Comparison of ENCODE assay signal across 24 cellular contexts in the genomic region with DNA sequence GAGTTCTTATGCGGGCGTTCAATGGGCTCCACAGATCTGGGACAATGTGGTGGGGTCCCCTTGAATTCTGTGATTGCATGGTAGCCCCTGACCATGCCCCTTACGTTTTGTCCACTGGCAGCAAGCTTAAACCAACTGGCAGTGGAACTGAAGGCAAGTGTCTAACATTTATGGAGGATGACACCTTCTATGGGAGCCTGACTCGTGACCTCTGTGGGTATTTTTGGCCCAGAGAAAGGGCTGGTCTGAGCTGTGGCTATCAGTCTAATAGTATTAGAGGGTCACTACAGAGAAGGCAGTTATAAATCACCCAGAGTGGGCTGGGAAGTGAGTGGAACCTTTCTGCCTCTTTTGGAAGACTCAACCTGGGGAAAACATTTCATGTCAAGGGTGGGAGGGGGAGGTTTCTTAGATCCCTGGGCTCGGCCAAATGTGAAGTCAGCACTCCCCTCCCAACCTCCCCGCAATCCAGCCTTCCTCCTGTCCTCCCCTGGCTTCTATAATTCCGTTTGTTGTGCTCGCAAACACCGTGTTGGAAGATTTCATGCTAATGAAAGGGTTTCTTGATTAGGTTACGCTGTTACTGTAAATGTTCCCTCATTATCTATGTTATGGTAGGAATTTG.
"Had no signal": no experiment of that assay in that cellular context is flagged by ENCODE, and none has a peak within 500 bp of the region (broad histone marks: within the 10 kb centered on the region; RNA-seq: fewer than 3 reads in every experiment).

No MANE protein-coding gene starts in this region.

- H3K36me3 Mint-ChIP-seq: naive thymus-derived CD8-positive, alpha-beta T cell had no signal

- H3K4me2 ChIP-seq: hepatocyte had no signal

- H3K4me1 Mint-ChIP-seq: T-helper 17 cell had no signal

- H3K27ac Mint-ChIP-seq: activated CD4-positive, alpha-beta memory T cell treated with anti-CD3 and anti-CD28 coated beads, Interleukin-2, amount 10 ng/mL, durations not matched to agents 7 days and 5 days; activated CD4-positive, alpha-beta T cell treated with anti-CD3 and anti-CD28 coated beads, Interleukin-2, amount 10 ng/mL, durations not matched to agents 7 days and 5 days; activated T-cell treated with anti-CD3 and anti-CD28 coated beads, Interleukin-2, amount 50 U/mL, for 24 hours; effector memory CD8-positive, alpha-beta T cell; naive thymus-derived CD8-positive, alpha-beta T cell; T-helper 17 cell had no signal

- H3K4me3 Mint-ChIP-seq: activated CD4-positive, alpha-beta memory T cell treated with anti-CD3 and anti-CD28 coated beads, Interleukin-2, amount 10 ng/mL, durations not matched to agents 7 days and 5 days; activated CD4-positive, alpha-beta T cell treated with anti-CD3 and anti-CD28 coated beads, Interleukin-2, amount 10 ng/mL, durations not matched to agents 7 days and 5 days; activated T-cell treated with anti-CD3 and anti-CD28 coated beads, Interleukin-2, amount 50 U/mL, for 24 hours; effector memory CD8-positive, alpha-beta T cell; naive thymus-derived CD8-positive, alpha-beta T cell; T-helper 17 cell had no signal

- H3K27me3 ChIP-seq: gastroesophageal sphincter, hepatocyte, right atrium auricular region, testis, transverse colon had no signal

- H3K9me3 ChIP-seq: gastroesophageal sphincter, right atrium auricular region, testis, transverse colon had no signal

- ATAC-seq: effector memory CD8-positive, alpha-beta T cell; gastroesophageal sphincter; naive thymus-derived CD8-positive, alpha-beta T cell; T-helper 17 cell had no signal

- H3K27ac ChIP-seq: gastroesophageal sphincter, hepatocyte, right atrium auricular region, testis, transverse colon had no signal

- DNase-seq: activated CD4-positive, alpha-beta memory T cell treated with anti-CD3 and anti-CD28 coated beads, Interleukin-2, amount 10 ng/mL, durations not matched to agents 7 days and 5 days; activated CD4-positive, alpha-beta T cell treated with anti-CD3 and anti-CD28 coated beads for 1 hour; activated CD4-positive, alpha-beta T cell treated with anti-CD3 and anti-CD28 coated beads, Interleukin-2, amount 10 ng/mL, durations not matched to agents 7 days and 5 days; activated CD8-positive, alpha-beta memory T cell treated with anti-CD3 and anti-CD28 coated beads, Interleukin-2, amount 50 U/mL, for 48 hours; activated gamma-delta T cell; activated naive CD4-positive, alpha-beta T cell treated with anti-CD3 and anti-CD28 coated beads, Interleukin-2, amount 50 U/mL, for 16 hours; activated T-cell treated with anti-CD3 and anti-CD28 coated beads, Interleukin-2, amount 50 U/mL, for 24 hours; amniotic stem cell; caudate nucleus; cortex of kidney; effector memory CD8-positive, alpha-beta T cell; left cardiac atrium; mammary epithelial cell; midbrain; naive thymus-derived CD8-positive, alpha-beta T cell; occipital lobe; stimulated activated naive CD4-positive, alpha-beta T cell treated with Interleukin-2 at 50 U/mL for 16 hours; T-helper 17 cell; T1000; testis; transverse colon had no signal

- H3K27me3 Mint-ChIP-seq: activated T-cell treated with anti-CD3 and anti-CD28 coated beads, Interleukin-2, amount 50 U/mL, for 24 hours had no signal

- H3K9me3 Mint-ChIP-seq: activated CD4-positive, alpha-beta memory T cell treated with anti-CD3 and anti-CD28 coated beads, Interleukin-2, amount 10 ng/mL, durations not matched to agents 7 days and 5 days; activated CD4-positive, alpha-beta T cell treated with anti-CD3 and anti-CD28 coated beads, Interleukin-2, amount 10 ng/mL, durations not matched to agents 7 days and 5 days; activated T-cell treated with anti-CD3 and anti-CD28 coated beads, Interleukin-2, amount 50 U/mL, for 24 hours; effector memory CD8-positive, alpha-beta T cell; naive thymus-derived CD8-positive, alpha-beta T cell had no signal

- H2AFZ ChIP-seq: hepatocyte had no signal

- H3K79me2 ChIP-seq: hepatocyte had no signal

- H3K4me1 ChIP-seq: right atrium auricular region, testis, transverse colon had no signal
